8 cellular contexts compared by ENCODE assay signal in the genomic region with DNA sequence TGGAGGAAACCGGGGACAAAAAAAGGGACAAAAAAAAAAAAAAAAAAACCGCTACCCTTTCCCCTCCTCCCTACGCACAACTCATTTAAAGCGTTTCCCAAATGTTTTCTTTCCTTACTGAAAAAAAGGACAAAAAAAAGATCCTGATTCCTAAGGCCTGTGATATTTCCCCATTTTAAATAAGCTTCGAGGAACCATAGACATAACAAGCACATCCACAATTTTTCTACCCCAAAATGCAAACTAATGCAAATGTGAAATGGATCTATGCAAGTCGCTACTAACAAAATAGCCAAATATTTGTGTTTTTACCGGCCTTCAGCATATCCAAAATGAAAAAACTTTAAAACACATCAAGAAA. TPM values are rescaled to one million over a fixed set of nuclear protein-coding genes. Genes with fewer than 3 reads are reported as not detected.
DNase-seq lines count a peak whose midpoint lies in the region; ATAC-seq and TF ChIP-seq lines count a peak whose summit lies in the region.

No MANE protein-coding gene starts in this region.

- CTCF ChIA-PET in Panc1 (lab: Charles Lee): no interaction called here

- TF ChIP-seq CTCF in Panc1 (IDR thresholded peaks at IDR 0.05) (no peak), esophagus squamous epithelium (IDR thresholded peaks at IDR 0.05) (no peak), prostate gland (IDR thresholded peaks at IDR 0.05) (no peak)

- DNase-seq in ELR (ENCODE audit: low read depth) (peak; percentile 24), Panc1 (ENCODE audit: low read depth, low spot score) (no peak), esophagus squamous epithelium (lab: John Stamatoyannopoulos, UW) (no peak), prostate gland (ENCODE audit: low spot score) (no peak), NCI-H2081 treated with DMSO at 0.1 percent for 48 hours (lab: John Stamatoyannopoulos, UW) (no peak), NOMO-1 treated with dmso at 0.1 percent for 144 hours (lab: John Stamatoyannopoulos, UW; ENCODE audit: unreplicated experiment) (no peak)

- intact Hi-C loops in Panc1 (cut with micrococcal nuclease; ENCODE audit: unreplicated experiment) (loop anchor here (10.0 kb wide), 2 partner anchors 140 to 320 kb away; no protein-coding TSS in a partner anchor), esophagus squamous epithelium (cut with DNase I) (no loop called here), prostate gland (cut with DNase I) (no loop called here)

- in situ Hi-C loops in Panc1 (cut with HindIII; ENCODE audit: low pct_unique_long_range_greater_than_20kb, low sequenced_read_pairs): no loop called here

- H3K36me3 ChIP-seq in Panc1 (ENCODE audit: control insufficient read depth, insufficient read depth, low read length): no peaks in the 10 kb centered on the region
- H3K36me3 ChIP-seq in esophagus squamous epithelium: no peaks in the 10 kb centered on the region
- no peaks in the 10 kb centered on the region for H3K36me3 ChIP-seq in prostate gland

- H3K4me1 ChIP-seq in Panc1 (ENCODE audit: control insufficient read depth, insufficient read depth, low read length) (peaks cover 25% of the 10 kb centered on the region), esophagus squamous epithelium (peaks cover 16 to 78% (median 17%) of the 10 kb centered on the region in 3 donors), prostate gland (replicated peaks) (no peaks in the 10 kb centered on the region)

- BruUV-seq in Panc1 (replicated peaks; lab: Mats Ljungman, UMichigan): TSS peak; percentile 88

- no peaks in the 10 kb centered on the region for H3K27me3 ChIP-seq in Panc1 (ENCODE audit: control insufficient read depth, insufficient read depth, low read length)
- H3K27me3 ChIP-seq in esophagus squamous epithelium: no peaks in the 10 kb centered on the region
- no peaks in the 10 kb centered on the region for H3K27me3 ChIP-seq in prostate gland (replicated peaks; ENCODE audit: insufficient read depth)

- WGBS in esophagus squamous epithelium, 2 donors: 3 to 8% methylated on average over 7 of the region's 7 CpGs
- 13% methylated on average over 7 of the region's 7 CpGs for WGBS in prostate gland

- TF ChIP-seq POLR2A in esophagus squamous epithelium (IDR thresholded peaks at IDR 0.05) (no peak), prostate gland (IDR thresholded peaks at IDR 0.05) (no peak)

- H3K9me3 ChIP-seq in Panc1 (ENCODE audit: control insufficient read depth, insufficient read depth, low read depth, low read length) (no peaks in the 10 kb centered on the region), esophagus squamous epithelium (no peaks in the 10 kb centered on the region), prostate gland (no peaks in the 10 kb centered on the region)

- H3K27ac ChIP-seq in Panc1 (ENCODE audit: low read length) (peak overlapping the region; percentile 98), esophagus squamous epithelium (peak overlapping the region; percentile 59 to 100 (median 98)), prostate gland (peak overlapping the region; percentile 98 to 99)

- POLR2A ChIA-PET in Panc1 (lab: Charles Lee): interaction anchor here (0.6 to 2.9 kb wide), 12 partner anchors 15 to 534 kb away, joined by 3 to 22 read pairs (median 12); no protein-coding TSS in a partner anchor

- H3K4me3 ChIP-seq in Panc1 (ENCODE audit: low read depth in 2 of 2, low read length in 2 of 2): peak overlapping the region; percentile 53 to 66
- peak overlapping the region; percentile 80 to 98 (median 90) for H3K4me3 ChIP-seq in esophagus squamous epithelium
- H3K4me3 ChIP-seq in prostate gland: peak overlapping the region; percentile 89 to 92

- ATAC-seq in Panc1: no peak
- ATAC-seq in GM19455 (IDR thresholded peaks at IDR 0.05; ENCODE audit: unreplicated experiment): no peak
- ATAC-seq in GM18870 (IDR thresholded peaks at IDR 0.05; ENCODE audit: unreplicated experiment): no peak

RNA-seq across cellular contexts. Expression of gene ZNF217, which starts 1.4 kb away (rescaled TPM):
- total RNA-seq in Panc1 (2021; ENCODE audit: unreplicated experiment): 210 TPM
- 80.1 TPM for polyA plus RNA-seq in Panc1 (2012; ENCODE audit: insufficient read length)
- 10 to 100 TPM; 20.7 to 27.5 (median 22.2) TPM for total RNA-seq in esophagus squamous epithelium
- total RNA-seq in prostate gland: 10 to 100 TPM; 35.4 to 44.5 TPM
